ENCODE assay signal across 24 cellular contexts in genomic region chr12:29744365-29744764, GRCh38. TPM values are rescaled to one million over a fixed set of nuclear protein-coding genes. Genes with fewer than 3 reads are reported as not detected.
DNase-seq lines count a peak whose midpoint lies in the region; ATAC-seq and TF ChIP-seq lines count a peak whose summit lies in the region.
"Had no signal": no experiment of that assay in that cellular context is flagged by ENCODE, and none has a peak within 500 bp of the region (broad histone marks: within the 10 kb centered on the region; RNA-seq: fewer than 3 reads in every experiment).

No MANE protein-coding gene starts in this region.

- H4K20me1 ChIP-seq in mammary epithelial cell (ENCODE audit: insufficient read depth, low read length), result no peaks in the 10 kb centered on the region

- no peaks in the 10 kb centered on the region for H3K27me3 ChIP-seq in left ventricle myocardium inferior (ENCODE audit: low read depth)
- no peaks in the 10 kb centered on the region for H3K27me3 ChIP-seq in mammary epithelial cell (ENCODE audit: insufficient read depth, low read length)
- H3K27me3 ChIP-seq in tibial artery, result no peaks in the 10 kb centered on the region
- H3K27me3 ChIP-seq: hepatocyte, stomach had no signal

- H3K4me1 ChIP-seq in left ventricle myocardium inferior (peaks cover 61% of the 10 kb centered on the region), mammary epithelial cell (ENCODE audit: insufficient read depth, low read length) (peaks cover 44% of the 10 kb centered on the region), tibial artery (peaks cover 0 to 53% (median 7%) of the 10 kb centered on the region in 4 donors)
- H3K4me1 ChIP-seq: A549 had no signal

- H3K27ac ChIP-seq in left ventricle myocardium inferior (replicated peaks) (peak overlapping the region; percentile 88), mammary epithelial cell (ENCODE audit: insufficient read depth, low read depth, low read length) (peak overlapping the region; percentile 94), tibial artery (peak overlapping the region; percentile 19 to 51)
- H3K27ac ChIP-seq: A549, hepatocyte, stomach had no signal

- CTCF ChIA-PET in mammary epithelial cell (lab: Charles Lee; ENCODE audit: low non-redundant PET), result no interaction called here

- ATAC-seq in Right ventricle myocardium inferior, result no peak
- no peak for ATAC-seq in HG03135 (IDR thresholded peaks at IDR 0.05; ENCODE audit: unreplicated experiment)
- ATAC-seq: A549, left colon had no signal

- H3K9ac ChIP-seq in mammary epithelial cell (ENCODE audit: insufficient read depth, low read length), result no peak overlapping the region

- DNase-seq in left ventricle myocardium inferior (no peak), Right ventricle myocardium inferior (ENCODE audit: missing footprints) (no peak), mammary epithelial cell (no peak), foreskin fibroblast (peak; percentile 35 to 58), tibial artery (no peak)
- DNase-seq in activated CD8-positive, alpha-beta memory T cell treated with anti-CD3 and anti-CD28 coated beads for 24 hours, result no peak
- no peak for DNase-seq in activated CD4-positive, alpha-beta T cell treated with anti-CD3 and anti-CD28 coated beads for 1 hour
- DNase-seq: activated CD4-positive, alpha-beta T cell treated with anti-CD3 and anti-CD28 coated beads, Interleukin-2, amount 50 U/mL, for 1 hour; activated naive CD4-positive, alpha-beta T cell treated with anti-CD3 and anti-CD28 coated beads, Interleukin-2, amount 10 ng/mL, durations not matched to agents 7 days and 5 days; amygdala; CD8-positive, alpha-beta memory T cell; left colon; NCI-H1048; NCI-H187 treated with DMSO at 0.1 percent for 48 hours; NCI-H526; NK-92 treated with Interleukin-12 subunit alpha and Interleukin-12 subunit beta, amount 100 ng/mL, for 24 hours; SIG-M5; stimulated activated CD4-positive, alpha-beta T cell treated with anti-CD3 and anti-CD28 coated beads, Interleukin-1b, Interleukin-23, amount 100 ng/mL, for 48 hours; stimulated activated CD8-positive, alpha-beta memory T cell treated with anti-CD3 and anti-CD28 coated beads, Interleukin-4, amount 100 ng/mL, for 48 hours; stomach had no signal

- BruUV-seq in mammary epithelial cell (replicated peaks; lab: Mats Ljungman, UMichigan), result no TSS peak

- H3K4me3 ChIP-seq in left ventricle myocardium inferior (no peak overlapping the region), mammary epithelial cell (replicated peaks in 1 of 3; ENCODE audit: insufficient read depth in 1 of 3, low read depth in 2 of 3, low read length in 3 of 3) (no peak overlapping the region), foreskin fibroblast (ENCODE audit: low read depth in 1 of 2, low read length in 2 of 2) (no peak overlapping the region), tibial artery (no peak overlapping the region)
- H3K4me3 ChIP-seq: A549, hepatocyte, skin epidermis, stomach had no signal

- dilution Hi-C loops in mammary epithelial cell (cut with HindIII; ENCODE audit: low sequenced_read_pairs), result no loop called here

- in situ Hi-C loops in mammary epithelial cell (cut with MboI; ENCODE audit: low sequenced_read_pairs in 2 of 2), result no loop called here

- intact Hi-C loops in left ventricle myocardium inferior (cut with micrococcal nuclease), result no loop called here
- intact Hi-C loops in Right ventricle myocardium inferior (cut with DNase I), result loop anchor here (5.0 kb wide), 1 partner anchor 38 kb away; the partner anchor contains the start of gene TMTC1
- intact Hi-C loops in mammary epithelial cell (cut with micrococcal nuclease), result no loop called here
- intact Hi-C loops in tibial artery (cut with DNase I; ENCODE audit: low total_unique reads), result no loop called here

- H3K36me3 ChIP-seq in left ventricle myocardium inferior, result peaks cover 23% of the 10 kb centered on the region
- H3K36me3 ChIP-seq in mammary epithelial cell (ENCODE audit: insufficient read depth, low read length), result no peaks in the 10 kb centered on the region
- H3K36me3 ChIP-seq in tibial artery, result peaks cover 0 to 18% (median 2%) of the 10 kb centered on the region in 3 donors

- H3K79me2 ChIP-seq in mammary epithelial cell (ENCODE audit: insufficient read depth, low read length), result peaks cover 4% of the 10 kb centered on the region
- H3K79me2 ChIP-seq: hepatocyte had no signal

- WGBS in mammary epithelial cell (ENCODE audit: low coverage, missing lambda C conversion rate), result 0% methylated on average over 1 of the region's 1 CpG

- H3K4me2 ChIP-seq in mammary epithelial cell (ENCODE audit: insufficient read depth, low read depth, low read length), result peak overlapping the region; percentile 35
- H3K4me2 ChIP-seq: A549, hepatocyte had no signal

- H3K9me3 ChIP-seq in left ventricle myocardium inferior (replicated peaks) (no peaks in the 10 kb centered on the region), mammary epithelial cell (replicated peaks; ENCODE audit: insufficient read depth, low read length) (no peaks in the 10 kb centered on the region), tibial artery (no peaks in the 10 kb centered on the region)
- H3K9me3 ChIP-seq: A549, stomach had no signal

- TF ChIP-seq CTCF in left ventricle myocardium inferior (IDR thresholded peaks at IDR 0.05; ENCODE audit: borderline replicate concordance) (no peak), mammary epithelial cell (conservative IDR thresholded peaks at IDR 0.05 in 1 of 2, IDR thresholded peaks at IDR 0.05 in 1 of 2; ENCODE audit: extremely low read depth in 1 of 2, insufficient read depth in 1 of 2, low read depth in 1 of 2, low read length in 2 of 2) (no peak), foreskin fibroblast (IDR thresholded peaks at IDR 0.05; ENCODE audit: low read depth, low read length) (no peak), tibial artery (IDR thresholded peaks at IDR 0.05) (no peak)

- no peak overlapping the region for H2AFZ ChIP-seq in mammary epithelial cell (ENCODE audit: low read depth, low read length)
- H2AFZ ChIP-seq: hepatocyte had no signal

RNA-seq across cellular contexts. Expression of gene TMTC1, which starts 39.4 kb away (rescaled TPM):
- total RNA-seq in left ventricle myocardium inferior (38.4 TPM), Right ventricle myocardium inferior (33.8 TPM), mammary epithelial cell (100 to 1,000 TPM in 1 of 2 donors, 10 to 100 TPM in 1; 46.1 to 106 TPM)
- polyA plus RNA-seq in mammary epithelial cell, result 29.4 TPM
- polyA minus RNA-seq in mammary epithelial cell, result 46.9 TPM
- total RNA-seq: CD8-positive, alpha-beta memory T cell had no signal
- polyA plus RNA-seq: CD8-positive, alpha-beta memory T cell had no signal

Comparison
In these comparisons a context has a peak if more than half of its experiments do, and no peak if none do; other contexts are left out.
1. DNase-seq: peak in foreskin fibroblast (2 of 2); none in left ventricle myocardium inferior (single experiment), Right ventricle myocardium inferior (single experiment), mammary epithelial cell (single experiment), tibial artery (0 of 2), activated CD8-positive, alpha-beta memory T cell treated with anti-CD3 and anti-CD28 coated beads for 24 hours (single experiment) and activated CD4-positive, alpha-beta T cell treated with anti-CD3 and anti-CD28 coated beads for 1 hour (single experiment).
2. H3K27ac ChIP-seq: peak in every context shown above with its lines; median percentile 94 in mammary epithelial cell; 88 in left ventricle myocardium inferior; 35 in tibial artery.